ENCODE assay signal across 10 cellular contexts in genomic region chr3:31918179-31919165, GRCh38.
DNase-seq lines count a peak whose midpoint lies in the region; ATAC-seq, FAIRE-seq and TF ChIP-seq lines count a peak whose summit lies in the region.
"Had no signal": no experiment of that assay in that cellular context is flagged by ENCODE, and none has a peak within 500 bp of the region (broad histone marks: within the 10 kb centered on the region; RNA-seq: fewer than 3 reads in every experiment).

No MANE protein-coding gene starts in this region.

- TF ChIP-seq EP300 in transverse colon (IDR thresholded peaks at IDR 0.05; ENCODE audit: low read depth), result no peak

- ATAC-seq in GM18498 (IDR thresholded peaks at IDR 0.05; ENCODE audit: unreplicated experiment) (peak; percentile 80), GM21786 (IDR thresholded peaks at IDR 0.05; ENCODE audit: unreplicated experiment) (peak; percentile 78)
- ATAC-seq: K562 had no signal

- H3K9me1 ChIP-seq in keratinocyte (ENCODE audit: control insufficient read depth, extremely low read depth, insufficient read depth, low read length), result peaks cover 3% of the 10 kb centered on the region

- H3K79me2 ChIP-seq in MM.1S (ENCODE audit: low read length) (no peaks in the 10 kb centered on the region), keratinocyte (ENCODE audit: control insufficient read depth, insufficient read depth, low read length) (peaks cover 96% of the 10 kb centered on the region)

- H4K20me1 ChIP-seq in MM.1S (ENCODE audit: insufficient read depth, low read length), result no peaks in the 10 kb centered on the region
- no peaks in the 10 kb centered on the region for H4K20me1 ChIP-seq in keratinocyte (ENCODE audit: control insufficient read depth, extremely low read depth, insufficient read depth, low read length)

- H3K4me2 ChIP-seq in MM.1S (ENCODE audit: low read depth, low read length) (peak overlapping the region; percentile 97), keratinocyte (ENCODE audit: control insufficient read depth, extremely low read depth, insufficient read depth, low read depth, low read length) (peak overlapping the region; percentile 44)

- no peak for FAIRE-seq in keratinocyte (lab: Jason Lieb, UNC)
- FAIRE-seq: K562 had no signal

- in situ Hi-C loops in transverse colon (cut with MboI; ENCODE audit: low pct_ligation_motif_present in 1 of 4, low pct_unique_long_range_greater_than_20kb in 1 of 4, low sequenced_read_pairs in 3 of 4) (no loop called here), brain microvascular endothelial cell (cut with HindIII; ENCODE audit: low pct_ligation_motif_present, low sequenced_read_pairs) (no loop called here)

- H3K4me1 ChIP-seq in MM.1S (ENCODE audit: low read length) (peaks cover 23% of the 10 kb centered on the region), keratinocyte (ENCODE audit: control insufficient read depth, extremely low read depth, insufficient read depth, low read length) (peaks cover 23% of the 10 kb centered on the region), transverse colon (peaks cover 3 to 35% (median 12%) of the 10 kb centered on the region in 4 donors)

- H3K4me3 ChIP-seq in MM.1S (ENCODE audit: low read length) (peak overlapping the region; percentile 28; the same call in 1 of the 2 replicates), keratinocyte (ENCODE audit: control insufficient read depth in 2 of 3, extremely low read depth in 1 of 3, insufficient read depth in 2 of 3, low read depth in 1 of 3, low read length in 3 of 3) (no peak overlapping the region), transverse colon (peak overlapping the region in 1 of 4 donors; percentile 18), brain microvascular endothelial cell (ENCODE audit: low read depth, low read length) (no peak overlapping the region)
- H3K4me3 ChIP-seq: K562 had no signal

- DNase-seq in MM.1S (peak; percentile 87), keratinocyte (ENCODE audit: low read depth, low spot score) (no peak), transverse colon (no peak), T-helper 9 cell (no peak), brain microvascular endothelial cell (no peak), GM19240 (ENCODE audit: insufficient read length, low spot score) (no peak)
- DNase-seq: heart right ventricle had no signal

- no peaks in the 10 kb centered on the region for H3K36me3 ChIP-seq in MM.1S (replicated peaks; ENCODE audit: insufficient read depth, low read length)
- peaks cover 3 to 8% of the 10 kb centered on the region in 2 experiments for H3K36me3 ChIP-seq in keratinocyte (ENCODE audit: control insufficient read depth in 2 of 2, extremely low read depth in 1 of 2, insufficient read depth in 2 of 2, low read length in 2 of 2)
- H3K36me3 ChIP-seq in transverse colon, result no peaks in the 10 kb centered on the region
- H3K36me3 ChIP-seq in brain microvascular endothelial cell (replicated peaks), result no peaks in the 10 kb centered on the region
- H3K36me3 ChIP-seq: heart right ventricle had no signal

- peak overlapping the region; percentile 68 for H2AFZ ChIP-seq in MM.1S (ENCODE audit: low read length)
- no peak overlapping the region for H2AFZ ChIP-seq in keratinocyte (ENCODE audit: control insufficient read depth, low read length)

- H3K9me3 ChIP-seq in MM.1S (replicated peaks; ENCODE audit: insufficient read depth, low read length) (no peaks in the 10 kb centered on the region), keratinocyte (ENCODE audit: control insufficient read depth, low read depth, low read length) (no peaks in the 10 kb centered on the region), transverse colon (no peaks in the 10 kb centered on the region)

- peaks cover 12% of the 10 kb centered on the region for H3F3A ChIP-seq in MM.1S (ENCODE audit: insufficient read depth, low read length)

- no peak for TF ChIP-seq POLR2A in transverse colon (IDR thresholded peaks at IDR 0.05)

- intact Hi-C loops in transverse colon (cut with DNase I; ENCODE audit: low total_unique reads), result no loop called here

- H3K9ac ChIP-seq in MM.1S (ENCODE audit: low read length) (no peak overlapping the region), keratinocyte (ENCODE audit: control insufficient read depth, extremely low read depth, insufficient read depth, low read length) (no peak overlapping the region)

- H3K27me3 ChIP-seq in MM.1S (replicated peaks; ENCODE audit: insufficient read depth, low read length) (no peaks in the 10 kb centered on the region), keratinocyte (ENCODE audit: control insufficient read depth, extremely low read depth, insufficient read depth, low read length) (no peaks in the 10 kb centered on the region), transverse colon (no peaks in the 10 kb centered on the region), brain microvascular endothelial cell (replicated peaks) (no peaks in the 10 kb centered on the region)
- H3K27me3 ChIP-seq: heart right ventricle had no signal

- 60 to 93% methylated on average over 2 to 5 of the region's 5 CpGs for WGBS in transverse colon (ENCODE audit: low coverage in 1 of 2), 2 donors

- dilution Hi-C loops in keratinocyte (cut with MboI; ENCODE audit: extremely low pct_ligation_motif_present, low sequenced_read_pairs), result no loop called here

- H3K9me2 ChIP-seq in MM.1S (replicated peaks; ENCODE audit: insufficient read depth, low read length), result no peaks in the 10 kb centered on the region

- H3K27ac ChIP-seq in MM.1S (ENCODE audit: low read length) (peak overlapping the region; percentile 77; the same call in 1 of the 2 replicates), keratinocyte (ENCODE audit: control insufficient read depth, insufficient read depth, low read length) (no peak overlapping the region), transverse colon (peak overlapping the region in 1 of 4 donors; percentile 56), brain microvascular endothelial cell (no peak overlapping the region)

- TF ChIP-seq CTCF in MM.1S (IDR thresholded peaks at IDR 0.05; ENCODE audit: low read length) (no peak), keratinocyte (optimal IDR thresholded peaks at IDR 0.05 in 1 of 3, IDR thresholded peaks at IDR 0.05 in 1 of 3, conservative IDR thresholded peaks at IDR 0.05 in 1 of 3; ENCODE audit: extremely low read depth in 1 of 3, insufficient read depth in 2 of 3, low read length in 3 of 3) (no peak), transverse colon (IDR thresholded peaks at IDR 0.05) (no peak), brain microvascular endothelial cell (IDR thresholded peaks at IDR 0.05; ENCODE audit: low read depth, low read length, missing control alignments) (no peak)
